ENCODE assay signal across 14 cellular contexts in the genomic region with DNA sequence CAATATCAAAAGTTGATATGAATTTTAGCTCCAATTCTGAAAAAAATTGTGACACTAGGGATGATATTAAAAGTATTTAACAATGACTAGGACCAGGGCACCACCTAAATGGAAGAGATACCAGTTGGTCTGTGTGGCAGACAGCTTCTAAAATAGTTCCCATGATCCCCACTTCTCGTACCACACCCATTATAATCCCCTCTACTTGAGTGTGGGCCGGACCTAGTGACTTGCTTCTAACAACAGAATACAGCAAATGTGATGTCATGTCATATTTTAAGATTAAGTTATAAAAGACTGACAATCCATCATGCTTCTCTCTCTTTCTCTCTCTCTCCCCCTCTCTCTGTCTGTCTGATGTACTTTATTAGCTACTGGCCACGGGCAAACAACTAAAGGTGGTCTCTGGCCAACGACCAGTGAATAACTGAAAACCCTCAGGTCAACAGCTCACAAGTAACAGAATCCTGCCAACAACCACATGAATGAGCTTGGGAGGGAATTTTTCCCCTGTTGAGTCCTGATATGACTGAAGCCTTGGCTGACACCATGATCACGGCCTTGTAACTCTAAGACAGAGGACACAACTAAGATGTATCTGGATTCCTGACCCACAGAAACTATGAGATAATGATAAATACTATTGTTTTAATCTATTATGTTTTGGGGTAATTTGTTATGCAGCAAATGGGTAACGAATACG.
"Had no signal": no experiment of that assay in that cellular context is flagged by ENCODE, and none has a peak within 500 bp of the region (broad histone marks: within the 10 kb centered on the region; RNA-seq: fewer than 3 reads in every experiment).

No MANE protein-coding gene starts in this region.

- H3K36me3 Mint-ChIP-seq: memory B cell; natural killer cell treated with Interleukin-12 subunit alpha and Interleukin-12 subunit beta and Interleukin-15 and Interleukin-18, amount 100 ng/mL, for 72 hours had no signal

- H3K4me3 ChIP-seq: ascending aorta, stomach had no signal

- H3K27me3 ChIP-seq: ascending aorta, stomach had no signal

- H3K4me1 ChIP-seq: ascending aorta had no signal

- H3K27ac Mint-ChIP-seq: dendritic cell treated with granulocyte-macrophage colony-stimulating factor and Interleukin-4, amounts not matched to agents 40 ng/mL and 50 ng/mL, for 4 days; effector memory CD8-positive, alpha-beta T cell; natural killer cell treated with Interleukin-12 subunit alpha and Interleukin-12 subunit beta and Interleukin-15 and Interleukin-18, amount 100 ng/mL, for 72 hours had no signal

- H3K27ac ChIP-seq: ascending aorta had no signal

- H3K27me3 Mint-ChIP-seq: dendritic cell treated with granulocyte-macrophage colony-stimulating factor and Interleukin-4, amounts not matched to agents 40 ng/mL and 50 ng/mL, for 4 days; natural killer cell treated with Interleukin-12 subunit alpha and Interleukin-12 subunit beta and Interleukin-15 and Interleukin-18, amount 100 ng/mL, for 72 hours had no signal

- H3K9me3 Mint-ChIP-seq: dendritic cell treated with granulocyte-macrophage colony-stimulating factor and Interleukin-4, amounts not matched to agents 40 ng/mL and 50 ng/mL, for 4 days; effector memory CD8-positive, alpha-beta T cell; memory B cell; natural killer cell treated with Interleukin-12 subunit alpha and Interleukin-12 subunit beta and Interleukin-15 and Interleukin-18, amount 100 ng/mL, for 72 hours had no signal

- H3K4me3 Mint-ChIP-seq: dendritic cell treated with granulocyte-macrophage colony-stimulating factor and Interleukin-4, amounts not matched to agents 40 ng/mL and 50 ng/mL, for 4 days; effector memory CD8-positive, alpha-beta T cell; memory B cell; natural killer cell treated with Interleukin-12 subunit alpha and Interleukin-12 subunit beta and Interleukin-15 and Interleukin-18, amount 100 ng/mL, for 72 hours had no signal

- ATAC-seq: effector memory CD8-positive, alpha-beta T cell; left ventricle myocardium superior; natural killer cell treated with Interleukin-12 subunit alpha and Interleukin-12 subunit beta and Interleukin-15 and Interleukin-18, amount 100 ng/mL, for 72 hours; right cardiac atrium; SK-N-SH treated with all-trans-retinoic acid at 6 μM for 48 hours had no signal

- H3K9me3 ChIP-seq: ascending aorta, stomach had no signal

- DNase-seq: activated CD4-positive, alpha-beta T cell treated with anti-CD3 and anti-CD28 coated beads for 48 hours; activated naive CD4-positive, alpha-beta T cell treated with Interleukin-2 at 50 U/mL for 16 hours; cerebellar nuclear complex; effector memory CD8-positive, alpha-beta T cell; foreskin melanocyte; left ventricle myocardium superior; nucleus accumbens; right cardiac atrium; stomach had no signal

- H3K4me1 Mint-ChIP-seq: memory B cell had no signal
